ENCODE assay signal across 2 cellular contexts in the genomic region with DNA sequence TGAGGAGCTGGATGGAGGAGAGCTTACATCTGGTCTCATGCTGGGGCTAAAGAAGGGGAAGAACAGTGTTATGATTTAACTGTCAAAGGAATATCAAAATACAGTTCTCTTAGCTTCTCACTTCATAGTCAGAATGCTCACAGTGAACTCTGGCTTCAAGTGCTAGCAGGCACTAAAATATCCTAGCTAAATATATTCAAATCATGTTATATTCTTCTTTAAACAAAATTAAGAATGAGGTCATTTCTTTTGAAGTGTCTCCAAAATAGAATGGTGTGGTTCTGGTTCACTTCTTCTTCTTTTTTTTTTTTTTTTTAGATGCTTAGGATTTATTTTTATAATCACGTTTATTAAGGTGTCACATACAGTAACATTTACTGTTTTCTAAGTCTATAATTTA.
TF ChIP-seq lines count a peak whose summit lies in the region.

No MANE protein-coding gene starts in this region.

TF ChIP-seq in A549, 52 proteins besides CTCF, POLR2A, EP300 and RAD21 (continued from another document):
- TF ChIP-seq HOXB5 (CRISPR knock-in tag; IDR thresholded peaks at IDR 0.05): no peak
TF ChIP-seq in A549: peak in this region for 0.

TF ChIP-seq in GM23338, 12 proteins besides CTCF, POLR2A, EP300 and RAD21 (continued from another document):
- TF ChIP-seq, protein P1, sequence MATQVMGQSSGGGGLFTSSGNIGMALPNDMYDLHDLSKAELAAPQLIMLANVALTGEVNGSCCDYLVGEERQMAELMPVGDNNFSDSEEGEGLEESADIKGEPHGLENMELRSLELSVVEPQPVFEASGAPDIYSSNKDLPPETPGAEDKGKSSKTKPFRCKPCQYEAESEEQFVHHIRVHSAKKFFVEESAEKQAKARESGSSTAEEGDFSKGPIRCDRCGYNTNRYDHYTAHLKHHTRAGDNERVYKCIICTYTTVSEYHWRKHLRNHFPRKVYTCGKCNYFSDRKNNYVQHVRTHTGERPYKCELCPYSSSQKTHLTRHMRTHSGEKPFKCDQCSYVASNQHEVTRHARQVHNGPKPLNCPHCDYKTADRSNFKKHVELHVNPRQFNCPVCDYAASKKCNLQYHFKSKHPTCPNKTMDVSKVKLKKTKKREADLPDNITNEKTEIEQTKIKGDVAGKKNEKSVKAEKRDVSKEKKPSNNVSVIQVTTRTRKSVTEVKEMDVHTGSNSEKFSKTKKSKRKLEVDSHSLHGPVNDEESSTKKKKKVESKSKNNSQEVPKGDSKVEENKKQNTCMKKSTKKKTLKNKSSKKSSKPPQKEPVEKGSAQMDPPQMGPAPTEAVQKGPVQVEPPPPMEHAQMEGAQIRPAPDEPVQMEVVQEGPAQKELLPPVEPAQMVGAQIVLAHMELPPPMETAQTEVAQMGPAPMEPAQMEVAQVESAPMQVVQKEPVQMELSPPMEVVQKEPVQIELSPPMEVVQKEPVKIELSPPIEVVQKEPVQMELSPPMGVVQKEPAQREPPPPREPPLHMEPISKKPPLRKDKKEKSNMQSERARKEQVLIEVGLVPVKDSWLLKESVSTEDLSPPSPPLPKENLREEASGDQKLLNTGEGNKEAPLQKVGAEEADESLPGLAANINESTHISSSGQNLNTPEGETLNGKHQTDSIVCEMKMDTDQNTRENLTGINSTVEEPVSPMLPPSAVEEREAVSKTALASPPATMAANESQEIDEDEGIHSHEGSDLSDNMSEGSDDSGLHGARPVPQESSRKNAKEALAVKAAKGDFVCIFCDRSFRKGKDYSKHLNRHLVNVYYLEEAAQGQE (IDR thresholded peaks at IDR 0.05; ENCODE audit: unreplicated experiment): no peak
- TF ChIP-seq CREB1 (CRISPR knock-in tag; IDR thresholded peaks at IDR 0.05; ENCODE audit: low read depth): no peak
- TF ChIP-seq, protein P2, sequence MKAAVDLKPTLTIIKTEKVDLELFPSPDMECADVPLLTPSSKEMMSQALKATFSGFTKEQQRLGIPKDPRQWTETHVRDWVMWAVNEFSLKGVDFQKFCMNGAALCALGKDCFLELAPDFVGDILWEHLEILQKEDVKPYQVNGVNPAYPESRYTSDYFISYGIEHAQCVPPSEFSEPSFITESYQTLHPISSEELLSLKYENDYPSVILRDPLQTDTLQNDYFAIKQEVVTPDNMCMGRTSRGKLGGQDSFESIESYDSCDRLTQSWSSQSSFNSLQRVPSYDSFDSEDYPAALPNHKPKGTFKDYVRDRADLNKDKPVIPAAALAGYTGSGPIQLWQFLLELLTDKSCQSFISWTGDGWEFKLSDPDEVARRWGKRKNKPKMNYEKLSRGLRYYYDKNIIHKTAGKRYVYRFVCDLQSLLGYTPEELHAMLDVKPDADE (IDR thresholded peaks at IDR 0.05): no peak
- TF ChIP-seq JUNB (IDR thresholded peaks at IDR 0.05; ENCODE audit: unreplicated experiment): no peak
- TF ChIP-seq EZH2phosphoT487 (IDR thresholded peaks at IDR 0.05; ENCODE audit: unreplicated experiment): no peak
- no peak for TF ChIP-seq NANOG (IDR thresholded peaks at IDR 0.05; ENCODE audit: borderline replicate concordance)
- TF ChIP-seq, protein P3, sequence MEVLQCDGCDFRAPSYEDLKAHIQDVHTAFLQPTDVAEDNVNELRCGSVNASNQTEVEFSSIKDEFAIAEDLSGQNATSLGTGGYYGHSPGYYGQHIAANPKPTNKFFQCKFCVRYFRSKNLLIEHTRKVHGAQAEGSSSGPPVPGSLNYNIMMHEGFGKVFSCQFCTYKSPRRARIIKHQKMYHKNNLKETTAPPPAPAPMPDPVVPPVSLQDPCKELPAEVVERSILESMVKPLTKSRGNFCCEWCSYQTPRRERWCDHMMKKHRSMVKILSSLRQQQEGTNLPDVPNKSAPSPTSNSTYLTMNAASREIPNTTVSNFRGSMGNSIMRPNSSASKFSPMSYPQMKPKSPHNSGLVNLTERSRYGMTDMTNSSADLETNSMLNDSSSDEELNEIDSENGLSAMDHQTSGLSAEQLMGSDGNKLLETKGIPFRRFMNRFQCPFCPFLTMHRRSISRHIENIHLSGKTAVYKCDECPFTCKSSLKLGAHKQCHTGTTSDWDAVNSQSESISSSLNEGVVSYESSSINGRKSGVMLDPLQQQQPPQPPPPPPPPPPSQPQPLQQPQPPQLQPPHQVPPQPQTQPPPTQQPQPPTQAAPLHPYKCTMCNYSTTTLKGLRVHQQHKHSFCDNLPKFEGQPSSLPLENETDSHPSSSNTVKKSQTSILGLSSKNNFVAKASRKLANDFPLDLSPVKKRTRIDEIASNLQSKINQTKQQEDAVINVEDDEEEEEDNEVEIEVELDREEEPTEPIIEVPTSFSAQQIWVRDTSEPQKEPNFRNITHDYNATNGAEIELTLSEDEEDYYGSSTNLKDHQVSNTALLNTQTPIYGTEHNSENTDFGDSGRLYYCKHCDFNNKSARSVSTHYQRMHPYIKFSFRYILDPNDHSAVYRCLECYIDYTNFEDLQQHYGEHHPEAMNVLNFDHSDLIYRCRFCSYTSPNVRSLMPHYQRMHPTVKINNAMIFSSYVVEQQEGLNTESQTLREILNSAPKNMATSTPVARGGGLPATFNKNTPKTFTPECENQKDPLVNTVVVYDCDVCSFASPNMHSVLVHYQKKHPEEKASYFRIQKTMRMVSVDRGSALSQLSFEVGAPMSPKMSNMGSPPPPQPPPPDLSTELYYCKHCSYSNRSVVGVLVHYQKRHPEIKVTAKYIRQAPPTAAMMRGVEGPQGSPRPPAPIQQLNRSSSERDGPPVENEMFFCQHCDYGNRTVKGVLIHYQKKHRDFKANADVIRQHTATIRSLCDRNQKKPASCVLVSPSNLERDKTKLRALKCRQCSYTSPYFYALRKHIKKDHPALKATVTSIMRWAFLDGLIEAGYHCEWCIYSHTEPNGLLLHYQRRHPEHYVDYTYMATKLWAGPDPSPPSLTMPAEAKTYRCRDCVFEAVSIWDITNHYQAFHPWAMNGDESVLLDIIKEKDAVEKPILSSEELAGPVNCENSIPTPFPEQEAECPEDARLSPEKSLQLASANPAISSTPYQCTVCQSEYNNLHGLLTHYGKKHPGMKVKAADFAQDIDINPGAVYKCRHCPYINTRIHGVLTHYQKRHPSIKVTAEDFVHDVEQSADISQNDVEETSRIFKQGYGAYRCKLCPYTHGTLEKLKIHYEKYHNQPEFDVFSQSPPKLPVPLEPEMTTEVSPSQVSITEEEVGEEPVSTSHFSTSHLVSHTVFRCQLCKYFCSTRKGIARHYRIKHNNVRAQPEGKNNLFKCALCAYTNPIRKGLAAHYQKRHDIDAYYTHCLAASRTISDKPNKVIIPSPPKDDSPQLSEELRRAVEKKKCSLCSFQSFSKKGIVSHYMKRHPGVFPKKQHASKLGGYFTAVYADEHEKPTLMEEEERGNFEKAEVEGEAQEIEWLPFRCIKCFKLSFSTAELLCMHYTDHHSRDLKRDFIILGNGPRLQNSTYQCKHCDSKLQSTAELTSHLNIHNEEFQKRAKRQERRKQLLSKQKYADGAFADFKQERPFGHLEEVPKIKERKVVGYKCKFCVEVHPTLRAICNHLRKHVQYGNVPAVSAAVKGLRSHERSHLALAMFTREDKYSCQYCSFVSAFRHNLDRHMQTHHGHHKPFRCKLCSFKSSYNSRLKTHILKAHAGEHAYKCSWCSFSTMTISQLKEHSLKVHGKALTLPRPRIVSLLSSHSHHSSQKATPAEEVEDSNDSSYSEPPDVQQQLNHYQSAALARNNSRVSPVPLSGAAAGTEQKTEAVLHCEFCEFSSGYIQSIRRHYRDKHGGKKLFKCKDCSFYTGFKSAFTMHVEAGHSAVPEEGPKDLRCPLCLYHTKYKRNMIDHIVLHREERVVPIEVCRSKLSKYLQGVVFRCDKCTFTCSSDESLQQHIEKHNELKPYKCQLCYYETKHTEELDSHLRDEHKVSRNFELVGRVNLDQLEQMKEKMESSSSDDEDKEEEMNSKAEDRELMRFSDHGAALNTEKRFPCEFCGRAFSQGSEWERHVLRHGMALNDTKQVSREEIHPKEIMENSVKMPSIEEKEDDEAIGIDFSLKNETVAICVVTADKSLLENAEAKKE (CRISPR knock-in tag; IDR thresholded peaks at IDR 0.05): no peak
